In genomic region chr10:1291178-1292090, GRCh38 we compare ENCODE assay signal across 22 cellular contexts.
"Had no signal": no experiment of that assay in that cellular context is flagged by ENCODE, and none has a peak within 500 bp of the region (broad histone marks: within the 10 kb centered on the region; RNA-seq: fewer than 3 reads in every experiment).

No MANE protein-coding gene starts in this region.

- H3K4me3 ChIP-seq: adrenal gland, ascending aorta, esophagus squamous epithelium, gastrocnemius medialis, psoas muscle, right atrium auricular region, SJCRH30, stomach had no signal

- H3K27me3 ChIP-seq: adrenal gland, ascending aorta, esophagus squamous epithelium, gastrocnemius medialis, right atrium auricular region, SJCRH30 had no signal

- H3K9me3 ChIP-seq: adrenal gland, ascending aorta, esophagus squamous epithelium, gastrocnemius medialis, psoas muscle, right atrium auricular region, SJCRH30 had no signal

- H3K27ac ChIP-seq: adrenal gland, ascending aorta, esophagus squamous epithelium, gastrocnemius medialis, psoas muscle, right atrium auricular region, SJCRH30, stomach had no signal

- H3K4me3 Mint-ChIP-seq: activated CD4-positive, alpha-beta T cell treated with anti-CD3 and anti-CD28 coated beads, Interleukin-2, amount 10 ng/mL, durations not matched to agents 7 days and 5 days; activated naive CD8-positive, alpha-beta T cell; activated T-helper 17 cell treated with anti-CD3 and anti-CD28 coated beads, Interleukin-2, amount 50 U/mL, for 72 hours; central memory CD8-positive, alpha-beta T cell; natural killer cell treated with Interleukin-12 subunit alpha and Interleukin-12 subunit beta and Interleukin-15 and Interleukin-18, amount 100 ng/mL, for 72 hours; stimulated activated memory B cell treated with anti-CD40 and anti-IgM and Interleukin-4, amounts not matched to agents 10 μg/mL and 1 μg/mL and 100 μg/mL, for 72 hours; T-helper 17 cell had no signal

- H3K4me1 ChIP-seq: adrenal gland, ascending aorta, gastrocnemius medialis, psoas muscle, right atrium auricular region, SJCRH30, stomach had no signal

- FAIRE-seq: colon, islet of Langerhans had no signal

- H3K27ac Mint-ChIP-seq: activated CD4-positive, alpha-beta T cell treated with anti-CD3 and anti-CD28 coated beads, Interleukin-2, amount 10 ng/mL, durations not matched to agents 7 days and 5 days; activated naive CD8-positive, alpha-beta T cell; activated T-helper 17 cell treated with anti-CD3 and anti-CD28 coated beads, Interleukin-2, amount 50 U/mL, for 72 hours; natural killer cell treated with Interleukin-12 subunit alpha and Interleukin-12 subunit beta and Interleukin-15 and Interleukin-18, amount 100 ng/mL, for 72 hours; stimulated activated memory B cell treated with anti-CD40 and anti-IgM and Interleukin-4, amounts not matched to agents 10 μg/mL and 1 μg/mL and 100 μg/mL, for 72 hours; T-helper 17 cell had no signal

- DNase-seq: activated CD4-positive, alpha-beta T cell treated with anti-CD3 and anti-CD28 coated beads, Interleukin-2, amount 10 ng/mL, durations not matched to agents 7 days and 5 days; activated CD4-positive, CD25-positive, alpha-beta regulatory T cell; activated T-cell treated with anti-CD3 and anti-CD28 coated beads, Interleukin-2, amount 50 U/mL, for 1 hour; esophagus squamous epithelium; gastrocnemius medialis; psoas muscle; SJCRH30; stimulated activated CD4-positive, alpha-beta T cell treated with anti-CD3 and anti-CD28 coated beads, Interleukin-1b, Interleukin-23, amount 100 ng/mL, for 48 hours; stomach; SW 1271; T-helper 17 cell; trophoblast cell had no signal

- H3K4me1 Mint-ChIP-seq: activated CD4-positive, alpha-beta T cell treated with anti-CD3 and anti-CD28 coated beads, Interleukin-2, amount 10 ng/mL, durations not matched to agents 7 days and 5 days; activated T-helper 17 cell treated with anti-CD3 and anti-CD28 coated beads, Interleukin-2, amount 50 U/mL, for 72 hours; central memory CD8-positive, alpha-beta T cell had no signal

- H3K36me3 Mint-ChIP-seq: activated naive CD8-positive, alpha-beta T cell; natural killer cell treated with Interleukin-12 subunit alpha and Interleukin-12 subunit beta and Interleukin-15 and Interleukin-18, amount 100 ng/mL, for 72 hours; stimulated activated memory B cell treated with anti-CD40 and anti-IgM and Interleukin-4, amounts not matched to agents 10 μg/mL and 1 μg/mL and 100 μg/mL, for 72 hours had no signal

- H3K9me3 Mint-ChIP-seq: activated CD4-positive, alpha-beta T cell treated with anti-CD3 and anti-CD28 coated beads, Interleukin-2, amount 10 ng/mL, durations not matched to agents 7 days and 5 days; activated T-helper 17 cell treated with anti-CD3 and anti-CD28 coated beads, Interleukin-2, amount 50 U/mL, for 72 hours; central memory CD8-positive, alpha-beta T cell; natural killer cell treated with Interleukin-12 subunit alpha and Interleukin-12 subunit beta and Interleukin-15 and Interleukin-18, amount 100 ng/mL, for 72 hours; stimulated activated memory B cell treated with anti-CD40 and anti-IgM and Interleukin-4, amounts not matched to agents 10 μg/mL and 1 μg/mL and 100 μg/mL, for 72 hours had no signal

- ATAC-seq: activated T-helper 17 cell treated with anti-CD3 and anti-CD28 coated beads, Interleukin-2, amount 50 U/mL, for 72 hours; gastrocnemius medialis; natural killer cell treated with Interleukin-12 subunit alpha and Interleukin-12 subunit beta and Interleukin-15 and Interleukin-18, amount 100 ng/mL, for 72 hours; psoas muscle; stimulated activated memory B cell treated with anti-CD40 and anti-IgM and Interleukin-4, amounts not matched to agents 10 μg/mL and 1 μg/mL and 100 μg/mL, for 72 hours; T-helper 17 cell had no signal

- H3K36me3 ChIP-seq: adrenal gland, ascending aorta, esophagus squamous epithelium, gastrocnemius medialis, right atrium auricular region, SJCRH30, stomach had no signal
